1 cellular context compared by ENCODE assay signal in the genomic region with DNA sequence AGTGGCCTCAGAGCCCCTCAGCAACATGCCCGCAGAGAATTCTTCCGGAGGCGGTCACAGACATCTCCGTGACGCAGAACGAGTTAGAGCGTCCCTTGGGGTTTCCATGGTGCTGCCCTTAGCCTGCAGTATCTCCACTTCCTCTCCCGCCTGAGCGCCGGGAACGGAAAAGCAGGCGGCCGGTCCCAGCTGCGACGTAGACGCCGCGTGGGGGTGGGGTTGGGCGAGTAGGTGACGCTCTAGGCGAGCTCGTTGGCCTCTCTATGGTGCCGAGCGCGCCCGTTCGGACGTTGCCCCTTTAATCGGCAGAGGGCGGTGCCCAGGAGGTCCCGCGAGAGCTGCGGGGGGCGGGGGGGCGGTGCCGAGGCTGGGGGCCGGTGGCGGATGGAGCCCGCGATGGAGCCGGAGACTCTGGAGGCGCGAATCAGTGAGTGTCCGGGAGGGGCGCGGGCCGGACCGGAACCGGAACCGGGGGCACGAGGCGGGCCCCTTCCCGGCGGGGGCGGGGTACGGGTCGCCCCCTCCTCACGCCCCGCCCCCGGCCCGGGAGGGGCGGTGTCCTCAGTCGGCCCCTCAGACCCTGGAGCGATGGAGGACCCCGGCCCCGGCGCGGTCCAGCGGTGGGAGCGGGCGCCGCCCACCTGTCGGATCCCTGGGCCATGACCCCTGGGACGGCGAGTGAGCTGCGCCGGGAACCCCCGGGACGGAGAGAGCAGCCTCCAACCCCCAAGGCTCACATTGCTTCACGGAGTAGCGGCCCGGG.
TF ChIP-seq lines count a peak whose summit lies in the region.

A gene with protein sequence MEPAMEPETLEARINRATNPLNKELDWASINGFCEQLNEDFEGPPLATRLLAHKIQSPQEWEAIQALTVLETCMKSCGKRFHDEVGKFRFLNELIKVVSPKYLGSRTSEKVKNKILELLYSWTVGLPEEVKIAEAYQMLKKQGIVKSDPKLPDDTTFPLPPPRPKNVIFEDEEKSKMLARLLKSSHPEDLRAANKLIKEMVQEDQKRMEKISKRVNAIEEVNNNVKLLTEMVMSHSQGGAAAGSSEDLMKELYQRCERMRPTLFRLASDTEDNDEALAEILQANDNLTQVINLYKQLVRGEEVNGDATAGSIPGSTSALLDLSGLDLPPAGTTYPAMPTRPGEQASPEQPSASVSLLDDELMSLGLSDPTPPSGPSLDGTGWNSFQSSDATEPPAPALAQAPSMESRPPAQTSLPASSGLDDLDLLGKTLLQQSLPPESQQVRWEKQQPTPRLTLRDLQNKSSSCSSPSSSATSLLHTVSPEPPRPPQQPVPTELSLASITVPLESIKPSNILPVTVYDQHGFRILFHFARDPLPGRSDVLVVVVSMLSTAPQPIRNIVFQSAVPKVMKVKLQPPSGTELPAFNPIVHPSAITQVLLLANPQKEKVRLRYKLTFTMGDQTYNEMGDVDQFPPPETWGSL (plus strand): TSS at position 358 of the 763 bp plus-strand sequence. CDS start 27 bp downstream, at position 385.

TF ChIP-seq in WTC11, 78 proteins besides CTCF, POLR2A, EP300 and RAD21 (continued from another document and continues in another):
- TF ChIP-seq, protein P1, sequence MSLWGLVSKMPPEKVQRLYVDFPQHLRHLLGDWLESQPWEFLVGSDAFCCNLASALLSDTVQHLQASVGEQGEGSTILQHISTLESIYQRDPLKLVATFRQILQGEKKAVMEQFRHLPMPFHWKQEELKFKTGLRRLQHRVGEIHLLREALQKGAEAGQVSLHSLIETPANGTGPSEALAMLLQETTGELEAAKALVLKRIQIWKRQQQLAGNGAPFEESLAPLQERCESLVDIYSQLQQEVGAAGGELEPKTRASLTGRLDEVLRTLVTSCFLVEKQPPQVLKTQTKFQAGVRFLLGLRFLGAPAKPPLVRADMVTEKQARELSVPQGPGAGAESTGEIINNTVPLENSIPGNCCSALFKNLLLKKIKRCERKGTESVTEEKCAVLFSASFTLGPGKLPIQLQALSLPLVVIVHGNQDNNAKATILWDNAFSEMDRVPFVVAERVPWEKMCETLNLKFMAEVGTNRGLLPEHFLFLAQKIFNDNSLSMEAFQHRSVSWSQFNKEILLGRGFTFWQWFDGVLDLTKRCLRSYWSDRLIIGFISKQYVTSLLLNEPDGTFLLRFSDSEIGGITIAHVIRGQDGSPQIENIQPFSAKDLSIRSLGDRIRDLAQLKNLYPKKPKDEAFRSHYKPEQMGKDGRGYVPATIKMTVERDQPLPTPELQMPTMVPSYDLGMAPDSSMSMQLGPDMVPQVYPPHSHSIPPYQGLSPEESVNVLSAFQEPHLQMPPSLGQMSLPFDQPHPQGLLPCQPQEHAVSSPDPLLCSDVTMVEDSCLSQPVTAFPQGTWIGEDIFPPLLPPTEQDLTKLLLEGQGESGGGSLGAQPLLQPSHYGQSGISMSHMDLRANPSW (CRISPR knock-in tag; conservative IDR thresholded peaks at IDR 0.05; ENCODE audit: low read depth): no peak
- TF ChIP-seq ZNF219 (CRISPR knock-in tag; IDR thresholded peaks at IDR 0.05; ENCODE audit: borderline replicate concordance): no peak; the same call in 1 of the 2 replicates
- TF ChIP-seq ZNF671 (CRISPR knock-in tag; IDR thresholded peaks at IDR 0.05): no peak
- TF ChIP-seq ZNF263 (CRISPR knock-in tag; IDR thresholded peaks at IDR 0.05; ENCODE audit: low read depth): no peak
- TF ChIP-seq, protein P2, sequence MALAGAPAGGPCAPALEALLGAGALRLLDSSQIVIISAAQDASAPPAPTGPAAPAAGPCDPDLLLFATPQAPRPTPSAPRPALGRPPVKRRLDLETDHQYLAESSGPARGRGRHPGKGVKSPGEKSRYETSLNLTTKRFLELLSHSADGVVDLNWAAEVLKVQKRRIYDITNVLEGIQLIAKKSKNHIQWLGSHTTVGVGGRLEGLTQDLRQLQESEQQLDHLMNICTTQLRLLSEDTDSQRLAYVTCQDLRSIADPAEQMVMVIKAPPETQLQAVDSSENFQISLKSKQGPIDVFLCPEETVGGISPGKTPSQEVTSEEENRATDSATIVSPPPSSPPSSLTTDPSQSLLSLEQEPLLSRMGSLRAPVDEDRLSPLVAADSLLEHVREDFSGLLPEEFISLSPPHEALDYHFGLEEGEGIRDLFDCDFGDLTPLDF (CRISPR knock-in tag; IDR thresholded peaks at IDR 0.05): no peak
- TF ChIP-seq, protein P3, sequence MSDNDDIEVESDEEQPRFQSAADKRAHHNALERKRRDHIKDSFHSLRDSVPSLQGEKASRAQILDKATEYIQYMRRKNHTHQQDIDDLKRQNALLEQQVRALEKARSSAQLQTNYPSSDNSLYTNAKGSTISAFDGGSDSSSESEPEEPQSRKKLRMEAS (CRISPR knock-in tag; IDR thresholded peaks at IDR 0.05): peak; percentile 78; the same call in 1 of the 2 replicates
- TF ChIP-seq CREM (CRISPR knock-in tag; IDR thresholded peaks at IDR 0.05): peak; percentile 71
- TF ChIP-seq, protein P4, sequence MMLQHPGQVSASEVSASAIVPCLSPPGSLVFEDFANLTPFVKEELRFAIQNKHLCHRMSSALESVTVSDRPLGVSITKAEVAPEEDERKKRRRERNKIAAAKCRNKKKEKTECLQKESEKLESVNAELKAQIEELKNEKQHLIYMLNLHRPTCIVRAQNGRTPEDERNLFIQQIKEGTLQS (CRISPR knock-in tag; conservative IDR thresholded peaks at IDR 0.05): no peak
- TF ChIP-seq, protein P5, sequence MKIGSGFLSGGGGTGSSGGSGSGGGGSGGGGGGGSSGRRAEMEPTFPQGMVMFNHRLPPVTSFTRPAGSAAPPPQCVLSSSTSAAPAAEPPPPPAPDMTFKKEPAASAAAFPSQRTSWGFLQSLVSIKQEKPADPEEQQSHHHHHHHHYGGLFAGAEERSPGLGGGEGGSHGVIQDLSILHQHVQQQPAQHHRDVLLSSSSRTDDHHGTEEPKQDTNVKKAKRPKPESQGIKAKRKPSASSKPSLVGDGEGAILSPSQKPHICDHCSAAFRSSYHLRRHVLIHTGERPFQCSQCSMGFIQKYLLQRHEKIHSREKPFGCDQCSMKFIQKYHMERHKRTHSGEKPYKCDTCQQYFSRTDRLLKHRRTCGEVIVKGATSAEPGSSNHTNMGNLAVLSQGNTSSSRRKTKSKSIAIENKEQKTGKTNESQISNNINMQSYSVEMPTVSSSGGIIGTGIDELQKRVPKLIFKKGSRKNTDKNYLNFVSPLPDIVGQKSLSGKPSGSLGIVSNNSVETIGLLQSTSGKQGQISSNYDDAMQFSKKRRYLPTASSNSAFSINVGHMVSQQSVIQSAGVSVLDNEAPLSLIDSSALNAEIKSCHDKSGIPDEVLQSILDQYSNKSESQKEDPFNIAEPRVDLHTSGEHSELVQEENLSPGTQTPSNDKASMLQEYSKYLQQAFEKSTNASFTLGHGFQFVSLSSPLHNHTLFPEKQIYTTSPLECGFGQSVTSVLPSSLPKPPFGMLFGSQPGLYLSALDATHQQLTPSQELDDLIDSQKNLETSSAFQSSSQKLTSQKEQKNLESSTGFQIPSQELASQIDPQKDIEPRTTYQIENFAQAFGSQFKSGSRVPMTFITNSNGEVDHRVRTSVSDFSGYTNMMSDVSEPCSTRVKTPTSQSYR (CRISPR knock-in tag; IDR thresholded peaks at IDR 0.05): peak; percentile 89
- no peak for TF ChIP-seq KAT7 (CRISPR knock-in tag; IDR thresholded peaks at IDR 0.05; ENCODE audit: borderline replicate concordance)
- no peak for TF ChIP-seq HMGA2 (CRISPR knock-in tag; IDR thresholded peaks at IDR 0.05)
- peak; percentile 74; the same call in 1 of the 2 replicates for TF ChIP-seq MYBL2 (CRISPR knock-in tag; IDR thresholded peaks at IDR 0.05)
- TF ChIP-seq, protein P6, sequence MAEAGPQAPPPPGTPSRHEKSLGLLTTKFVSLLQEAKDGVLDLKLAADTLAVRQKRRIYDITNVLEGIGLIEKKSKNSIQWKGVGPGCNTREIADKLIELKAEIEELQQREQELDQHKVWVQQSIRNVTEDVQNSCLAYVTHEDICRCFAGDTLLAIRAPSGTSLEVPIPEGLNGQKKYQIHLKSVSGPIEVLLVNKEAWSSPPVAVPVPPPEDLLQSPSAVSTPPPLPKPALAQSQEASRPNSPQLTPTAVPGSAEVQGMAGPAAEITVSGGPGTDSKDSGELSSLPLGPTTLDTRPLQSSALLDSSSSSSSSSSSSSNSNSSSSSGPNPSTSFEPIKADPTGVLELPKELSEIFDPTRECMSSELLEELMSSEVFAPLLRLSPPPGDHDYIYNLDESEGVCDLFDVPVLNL (CRISPR knock-in tag; IDR thresholded peaks at IDR 0.05; ENCODE audit: borderline replicate concordance, low read depth): no peak
- TF ChIP-seq, protein P7, sequence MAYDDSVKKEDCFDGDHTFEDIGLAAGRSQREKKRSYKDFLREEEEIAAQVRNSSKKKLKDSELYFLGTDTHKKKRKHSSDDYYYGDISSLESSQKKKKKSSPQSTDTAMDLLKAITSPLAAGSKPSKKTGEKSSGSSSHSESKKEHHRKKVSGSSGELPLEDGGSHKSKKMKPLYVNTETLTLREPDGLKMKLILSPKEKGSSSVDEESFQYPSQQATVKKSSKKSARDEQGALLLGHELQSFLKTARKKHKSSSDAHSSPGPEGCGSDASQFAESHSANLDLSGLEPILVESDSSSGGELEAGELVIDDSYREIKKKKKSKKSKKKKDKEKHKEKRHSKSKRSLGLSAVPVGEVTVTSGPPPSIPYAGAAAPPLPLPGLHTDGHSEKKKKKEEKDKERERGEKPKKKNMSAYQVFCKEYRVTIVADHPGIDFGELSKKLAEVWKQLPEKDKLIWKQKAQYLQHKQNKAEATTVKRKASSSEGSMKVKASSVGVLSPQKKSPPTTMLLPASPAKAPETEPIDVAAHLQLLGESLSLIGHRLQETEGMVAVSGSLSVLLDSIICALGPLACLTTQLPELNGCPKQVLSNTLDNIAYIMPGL (CRISPR knock-in tag; IDR thresholded peaks at IDR 0.05): peak; percentile 88; the same call in 1 of the 2 replicates
- TF ChIP-seq, protein P8, sequence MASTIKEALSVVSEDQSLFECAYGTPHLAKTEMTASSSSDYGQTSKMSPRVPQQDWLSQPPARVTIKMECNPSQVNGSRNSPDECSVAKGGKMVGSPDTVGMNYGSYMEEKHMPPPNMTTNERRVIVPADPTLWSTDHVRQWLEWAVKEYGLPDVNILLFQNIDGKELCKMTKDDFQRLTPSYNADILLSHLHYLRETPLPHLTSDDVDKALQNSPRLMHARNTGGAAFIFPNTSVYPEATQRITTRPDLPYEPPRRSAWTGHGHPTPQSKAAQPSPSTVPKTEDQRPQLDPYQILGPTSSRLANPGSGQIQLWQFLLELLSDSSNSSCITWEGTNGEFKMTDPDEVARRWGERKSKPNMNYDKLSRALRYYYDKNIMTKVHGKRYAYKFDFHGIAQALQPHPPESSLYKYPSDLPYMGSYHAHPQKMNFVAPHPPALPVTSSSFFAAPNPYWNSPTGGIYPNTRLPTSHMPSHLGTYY (CRISPR knock-in tag; IDR thresholded peaks at IDR 0.05): no peak
- TF ChIP-seq ETV6 (CRISPR knock-in tag; IDR thresholded peaks at IDR 0.05): no peak
- TF ChIP-seq, protein P9, sequence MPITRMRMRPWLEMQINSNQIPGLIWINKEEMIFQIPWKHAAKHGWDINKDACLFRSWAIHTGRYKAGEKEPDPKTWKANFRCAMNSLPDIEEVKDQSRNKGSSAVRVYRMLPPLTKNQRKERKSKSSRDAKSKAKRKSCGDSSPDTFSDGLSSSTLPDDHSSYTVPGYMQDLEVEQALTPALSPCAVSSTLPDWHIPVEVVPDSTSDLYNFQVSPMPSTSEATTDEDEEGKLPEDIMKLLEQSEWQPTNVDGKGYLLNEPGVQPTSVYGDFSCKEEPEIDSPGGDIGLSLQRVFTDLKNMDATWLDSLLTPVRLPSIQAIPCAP (CRISPR knock-in tag; IDR thresholded peaks at IDR 0.05): no peak
- TF ChIP-seq NFE2L1 (CRISPR knock-in tag; IDR thresholded peaks at IDR 0.05): peak; percentile 71
- TF ChIP-seq ATF1 (CRISPR knock-in tag; IDR thresholded peaks at IDR 0.05): no peak
- no peak for TF ChIP-seq NFYB (CRISPR knock-in tag; conservative IDR thresholded peaks at IDR 0.05; ENCODE audit: low read depth)
- no peak for TF ChIP-seq GRHL2 (CRISPR knock-in tag; IDR thresholded peaks at IDR 0.05; ENCODE audit: insufficient replicate concordance, severe bottlenecking)
- no peak for TF ChIP-seq TP53 (CRISPR knock-in tag; IDR thresholded peaks at IDR 0.05)
- TF ChIP-seq, protein P10, sequence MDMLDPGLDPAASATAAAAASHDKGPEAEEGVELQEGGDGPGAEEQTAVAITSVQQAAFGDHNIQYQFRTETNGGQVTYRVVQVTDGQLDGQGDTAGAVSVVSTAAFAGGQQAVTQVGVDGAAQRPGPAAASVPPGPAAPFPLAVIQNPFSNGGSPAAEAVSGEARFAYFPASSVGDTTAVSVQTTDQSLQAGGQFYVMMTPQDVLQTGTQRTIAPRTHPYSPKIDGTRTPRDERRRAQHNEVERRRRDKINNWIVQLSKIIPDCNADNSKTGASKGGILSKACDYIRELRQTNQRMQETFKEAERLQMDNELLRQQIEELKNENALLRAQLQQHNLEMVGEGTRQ (CRISPR knock-in tag; IDR thresholded peaks at IDR 0.05): no peak
- TF ChIP-seq SMAD4 (CRISPR knock-in tag; IDR thresholded peaks at IDR 0.05): no peak
- no peak for TF ChIP-seq NR3C1 (CRISPR knock-in tag; conservative IDR thresholded peaks at IDR 0.05; ENCODE audit: low read depth)
- TF ChIP-seq, protein P11, sequence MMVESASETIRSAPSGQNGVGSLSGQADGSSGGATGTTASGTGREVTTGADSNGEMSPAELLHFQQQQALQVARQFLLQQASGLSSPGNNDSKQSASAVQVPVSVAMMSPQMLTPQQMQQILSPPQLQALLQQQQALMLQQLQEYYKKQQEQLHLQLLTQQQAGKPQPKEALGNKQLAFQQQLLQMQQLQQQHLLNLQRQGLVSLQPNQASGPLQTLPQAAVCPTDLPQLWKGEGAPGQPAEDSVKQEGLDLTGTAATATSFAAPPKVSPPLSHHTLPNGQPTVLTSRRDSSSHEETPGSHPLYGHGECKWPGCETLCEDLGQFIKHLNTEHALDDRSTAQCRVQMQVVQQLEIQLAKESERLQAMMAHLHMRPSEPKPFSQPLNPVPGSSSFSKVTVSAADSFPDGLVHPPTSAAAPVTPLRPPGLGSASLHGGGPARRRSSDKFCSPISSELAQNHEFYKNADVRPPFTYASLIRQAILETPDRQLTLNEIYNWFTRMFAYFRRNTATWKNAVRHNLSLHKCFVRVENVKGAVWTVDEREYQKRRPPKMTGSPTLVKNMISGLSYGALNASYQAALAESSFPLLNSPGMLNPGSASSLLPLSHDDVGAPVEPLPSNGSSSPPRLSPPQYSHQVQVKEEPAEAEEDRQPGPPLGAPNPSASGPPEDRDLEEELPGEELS (CRISPR knock-in tag; IDR thresholded peaks at IDR 0.05): no peak
- no peak for TF ChIP-seq ZNF423 (CRISPR knock-in tag; IDR thresholded peaks at IDR 0.05)
- TF ChIP-seq NR2C2 (CRISPR knock-in tag; IDR thresholded peaks at IDR 0.05): 0 out of 2 replicates have a peak, but pooled peaks have one; percentile 57
- TF ChIP-seq, protein P12, sequence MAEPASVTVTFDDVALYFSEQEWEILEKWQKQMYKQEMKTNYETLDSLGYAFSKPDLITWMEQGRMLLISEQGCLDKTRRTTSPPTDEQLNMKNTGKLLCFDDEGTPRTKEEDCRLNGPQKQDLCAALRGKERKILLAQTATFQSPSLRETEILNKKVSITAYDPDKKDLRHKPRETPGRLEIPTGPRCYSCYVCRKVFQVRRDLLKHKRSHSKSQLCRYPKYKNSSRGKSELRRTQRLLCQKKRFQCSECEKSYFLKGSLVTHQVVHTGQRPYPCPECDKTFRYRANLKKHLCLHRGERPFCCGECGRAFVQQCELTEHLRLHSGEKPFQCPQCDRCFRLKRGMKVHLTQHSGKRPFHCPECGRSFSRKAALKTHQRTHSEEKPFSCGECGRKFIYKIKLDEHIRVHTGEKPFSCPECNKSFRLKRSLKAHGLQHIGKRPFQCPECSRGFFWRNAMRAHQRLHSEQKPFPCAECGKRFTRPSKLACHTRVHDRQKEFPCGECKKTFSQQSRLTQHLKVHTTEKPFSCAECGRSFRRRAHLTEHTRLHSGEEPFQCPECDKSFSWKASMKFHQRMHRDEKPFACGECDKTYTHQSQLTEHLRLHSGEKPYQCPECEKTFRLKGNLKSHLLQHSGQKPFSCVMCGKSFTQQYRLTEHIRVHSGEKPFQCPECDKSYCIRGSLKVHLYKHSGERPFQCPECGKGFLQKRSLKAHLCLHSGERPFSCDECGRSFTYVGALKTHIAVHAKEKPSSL (CRISPR knock-in tag; conservative IDR thresholded peaks at IDR 0.05): no peak
